In the genomic region with DNA sequence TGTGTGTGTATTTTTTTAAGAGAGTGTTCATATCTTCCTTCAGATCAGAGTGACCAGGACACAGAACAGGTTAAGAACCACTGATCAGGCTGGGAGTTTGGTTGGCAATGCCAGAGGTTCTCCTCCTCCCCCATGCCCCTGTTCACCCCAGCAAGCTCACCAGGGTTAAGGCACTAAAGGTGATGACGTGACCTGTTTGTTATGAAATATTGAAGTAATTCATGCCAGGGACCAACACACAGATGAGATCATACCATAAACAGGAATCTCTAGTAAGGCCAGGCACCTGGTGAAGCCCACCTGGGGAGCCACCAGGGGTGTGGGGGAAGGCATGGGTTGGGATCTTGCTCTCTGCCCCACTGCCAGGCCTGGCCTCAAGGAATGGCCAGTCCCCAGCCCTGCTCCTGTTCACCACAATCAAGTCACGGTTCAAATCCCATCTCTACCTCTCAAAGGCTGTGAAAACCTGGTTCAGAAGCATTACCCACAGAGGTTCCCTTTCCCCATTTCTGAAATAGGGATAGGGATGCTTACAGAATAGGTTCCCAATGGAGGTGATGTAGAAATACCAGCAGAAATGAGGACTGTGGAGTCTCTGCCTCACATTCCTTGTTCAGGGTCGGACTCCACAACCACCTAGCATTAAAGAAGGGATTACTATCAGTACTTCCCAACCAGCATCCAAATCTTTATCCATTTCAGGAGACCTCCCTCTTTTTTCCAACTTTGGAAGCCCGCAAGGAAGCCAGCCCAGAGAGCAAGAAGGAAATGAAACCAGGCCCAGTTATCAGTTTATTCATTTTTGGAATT, we compare ENCODE assay signal across 8 cellular contexts.
DNase-seq lines count a peak whose midpoint lies in the region; ATAC-seq and TF ChIP-seq lines count a peak whose summit lies in the region.

No MANE protein-coding gene starts in this region.

- peak overlapping the region; percentile 98 to 99 for H3K27ac ChIP-seq in mucosa of rectum (ENCODE audit: low read depth in 2 of 2, low read length in 2 of 2)

- no peak for TF ChIP-seq CTCF in cardiac fibroblast (IDR thresholded peaks at IDR 0.05; ENCODE audit: low read depth, low read length)

- ATAC-seq in HG03196 (IDR thresholded peaks at IDR 0.05; ENCODE audit: unreplicated experiment): no peak

- H3K27me3 ChIP-seq in mucosa of rectum (ENCODE audit: control insufficient read depth in 2 of 2, insufficient read depth in 2 of 2, low read length in 2 of 2): no peaks in the 10 kb centered on the region

- H3K9ac ChIP-seq in mucosa of rectum (ENCODE audit: low read depth in 1 of 2, low read length in 2 of 2): peak overlapping the region; percentile 98 to 100

- DNase-seq in DMS79 (lab: John Stamatoyannopoulos, UW) (peak; percentile 39), NCI-H1105 treated with DMSO at 0.1 percent for 48 hours (lab: John Stamatoyannopoulos, UW) (peak; percentile 55), cardiac fibroblast (ENCODE audit: low read depth in 2 of 2) (peak; percentile 86 to 87), NCI-H2227 treated with DMSO at 0.1 percent for 48 hours (lab: John Stamatoyannopoulos, UW) (no peak), NCI-H2171 (lab: John Stamatoyannopoulos, UW) (no peak), cortex of kidney (lab: John Stamatoyannopoulos, UW) (no peak)

- peaks cover 5 to 8% of the 10 kb centered on the region in 2 donors for H3K36me3 ChIP-seq in mucosa of rectum (ENCODE audit: control insufficient read depth in 2 of 2, insufficient read depth in 2 of 2, low read length in 2 of 2)

- H3K4me1 ChIP-seq in mucosa of rectum (ENCODE audit: control insufficient read depth in 2 of 2, insufficient read depth in 2 of 2, low read length in 2 of 2): peaks cover 54 to 73% of the 10 kb centered on the region in 2 donors

- H3K4me3 ChIP-seq in cardiac fibroblast (replicated peaks in 1 of 2; ENCODE audit: low read depth in 2 of 2, low read length in 2 of 2) (peak overlapping the region; percentile 93 to 99), mucosa of rectum (ENCODE audit: low read length in 2 of 2) (peak overlapping the region; percentile 97 to 99)

- H3K9me3 ChIP-seq in mucosa of rectum (ENCODE audit: control insufficient read depth in 2 of 2, low read length in 2 of 2): no peaks in the 10 kb centered on the region

Comparison
In these comparisons a context has a peak if more than half of its experiments do, and no peak if none do; other contexts are left out.
1. DNase-seq: peak in DMS79 (single experiment), NCI-H1105 treated with DMSO at 0.1 percent for 48 hours (single experiment) and cardiac fibroblast (2 of 2); none in NCI-H2227 treated with DMSO at 0.1 percent for 48 hours (single experiment), NCI-H2171 (single experiment) and cortex of kidney (single experiment).